35 cellular contexts compared by ENCODE assay signal in the genomic region with DNA sequence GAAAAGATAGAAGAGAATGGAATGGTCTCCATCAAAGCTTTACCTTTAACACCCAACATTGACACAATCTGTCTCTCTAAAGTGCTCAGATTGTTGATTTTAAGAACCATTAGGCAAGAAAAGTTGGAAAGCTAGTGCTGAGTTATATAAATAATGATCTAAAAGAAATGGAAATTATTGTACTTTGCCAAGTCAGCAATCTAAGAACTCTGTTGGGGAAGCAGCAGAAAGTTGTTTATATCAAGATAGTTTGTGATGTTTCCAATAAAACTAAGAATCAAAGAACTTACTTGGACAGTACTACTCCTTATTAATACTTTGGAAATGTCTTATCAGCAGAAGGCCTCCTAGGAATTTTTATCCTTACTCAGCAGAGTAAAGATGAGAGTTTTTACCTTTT.
"Had no signal": no experiment of that assay in that cellular context is flagged by ENCODE, and none has a peak within 500 bp of the region (broad histone marks: within the 10 kb centered on the region; RNA-seq: fewer than 3 reads in every experiment).

No MANE protein-coding gene starts in this region.

- DNase-seq: activated B cell treated with CpG ODN at 0.5 μM for 24 hours; activated CD4-positive, alpha-beta memory T cell treated with anti-CD3 and anti-CD28 coated beads for 36 hours; activated CD4-positive, alpha-beta T cell treated with anti-CD3 and anti-CD28 coated beads for 48 hours; activated CD8-positive, alpha-beta memory T cell treated with anti-CD3 and anti-CD28 coated beads, Interleukin-2, amount 10 ng/mL, durations not matched to agents 7 days and 5 days; activated CD8-positive, alpha-beta memory T cell treated with anti-CD3 and anti-CD28 coated beads, Interleukin-2, amount 50 U/mL, for 4 hours; activated CD8-positive, alpha-beta T cell treated with anti-CD3 and anti-CD28 coated beads, Interleukin-2, amount 10 ng/mL, durations not matched to agents 7 days and 5 days; activated gamma-delta T cell; activated naive CD4-positive, alpha-beta T cell; activated naive CD4-positive, alpha-beta T cell treated with anti-CD3 and anti-CD28 coated beads, Interleukin-2, amount 10 ng/mL, durations not matched to agents 7 days and 5 days; activated naive CD8-positive, alpha-beta T cell treated with anti-CD3 and anti-CD28 coated beads, Interleukin-2, amount 50 U/mL, for 24 hours; activated T-cell treated with anti-CD3 and anti-CD28 coated beads, Interleukin-2, amount 50 U/mL, for 24 hours; activated T-cell treated with anti-CD3 and anti-CD28 coated beads, Interleukin-2, amount 50 U/mL, for 72 hours; adrenal gland; amygdala; aorta; central memory CD4-positive, alpha-beta T cell; cerebellar nuclear complex; colonic mucosa; effector memory CD4-positive, alpha-beta T cell; endodermal cell; foreskin melanocyte; heart right ventricle; SW 1271; T-cell; T1000; WERI-Rb-1 had no signal

- H3K27me3 Mint-ChIP-seq: activated B cell treated with CpG ODN at 0.5 μM for 24 hours; activated CD4-positive, alpha-beta memory T cell treated with anti-CD3 and anti-CD28 coated beads for 36 hours; activated CD8-positive, alpha-beta memory T cell treated with anti-CD3 and anti-CD28 coated beads, Interleukin-2, amount 10 ng/mL, durations not matched to agents 7 days and 5 days; activated naive CD4-positive, alpha-beta T cell treated with anti-CD3 and anti-CD28 coated beads, Interleukin-2, amount 10 ng/mL, durations not matched to agents 7 days and 5 days; activated naive CD8-positive, alpha-beta T cell treated with anti-CD3 and anti-CD28 coated beads, Interleukin-2, amount 50 U/mL, for 24 hours; activated T-cell treated with anti-CD3 and anti-CD28 coated beads, Interleukin-2, amount 50 U/mL, for 24 hours; T-cell had no signal

- H3K36me3 ChIP-seq: adrenal gland, breast epithelium, cardiac muscle cell, colonic mucosa, gastroesophageal sphincter, heart right ventricle, WERI-Rb-1 had no signal

- H3K27ac Mint-ChIP-seq: activated B cell treated with CpG ODN at 0.5 μM for 24 hours; activated CD4-positive, alpha-beta memory T cell treated with anti-CD3 and anti-CD28 coated beads for 36 hours; activated CD8-positive, alpha-beta memory T cell treated with anti-CD3 and anti-CD28 coated beads, Interleukin-2, amount 10 ng/mL, durations not matched to agents 7 days and 5 days; activated CD8-positive, alpha-beta T cell treated with anti-CD3 and anti-CD28 coated beads, Interleukin-2, amount 10 ng/mL, durations not matched to agents 7 days and 5 days; activated naive CD4-positive, alpha-beta T cell treated with anti-CD3 and anti-CD28 coated beads, Interleukin-2, amount 10 ng/mL, durations not matched to agents 7 days and 5 days; activated naive CD4-positive, alpha-beta T cell treated with anti-CD3 and anti-CD28 coated beads, Interleukin-2, amount 50 U/mL, for 72 hours; activated naive CD8-positive, alpha-beta T cell treated with anti-CD3 and anti-CD28 coated beads, Interleukin-2, amount 50 U/mL, for 24 hours; activated T-cell treated with anti-CD3 and anti-CD28 coated beads, Interleukin-2, amount 50 U/mL, for 24 hours; activated T-cell treated with anti-CD3 and anti-CD28 coated beads, Interleukin-2, amount 50 U/mL, for 72 hours; endodermal cell; T-cell; T-helper 1 cell treated with Interleukin-12 subunit alpha and Interleukin-12 subunit beta and Interleukin-4 antibody, amounts not matched to agents 30 μg/mL and 1 μg/mL, for 36 hours; T-helper 2 cell treated with Interferon-gamma antibody and Interleukin-4, amounts not matched to agents 5 μg/mL and 100 μg/mL, for 36 hours had no signal

- H3K4me1 ChIP-seq: adrenal gland, breast epithelium, colonic mucosa, gastroesophageal sphincter, heart right ventricle had no signal

- H3K4me3 ChIP-seq: adrenal gland, breast epithelium, cardiac muscle cell, colonic mucosa, gastroesophageal sphincter, heart right ventricle had no signal

- H3K27ac ChIP-seq: adrenal gland, breast epithelium, cardiac muscle cell, colonic mucosa, gastroesophageal sphincter, heart right ventricle, WERI-Rb-1 had no signal

- H3K36me3 Mint-ChIP-seq: activated CD4-positive, alpha-beta memory T cell treated with anti-CD3 and anti-CD28 coated beads for 36 hours; activated CD8-positive, alpha-beta memory T cell treated with anti-CD3 and anti-CD28 coated beads, Interleukin-2, amount 10 ng/mL, durations not matched to agents 7 days and 5 days; activated naive CD4-positive, alpha-beta T cell treated with anti-CD3 and anti-CD28 coated beads, Interleukin-2, amount 10 ng/mL, durations not matched to agents 7 days and 5 days; activated naive CD4-positive, alpha-beta T cell treated with anti-CD3 and anti-CD28 coated beads, Interleukin-2, amount 50 U/mL, for 72 hours; brain; T-cell had no signal

- H3K4me3 Mint-ChIP-seq: activated B cell treated with CpG ODN at 0.5 μM for 24 hours; activated CD4-positive, alpha-beta memory T cell treated with anti-CD3 and anti-CD28 coated beads for 36 hours; activated CD8-positive, alpha-beta memory T cell treated with anti-CD3 and anti-CD28 coated beads, Interleukin-2, amount 10 ng/mL, durations not matched to agents 7 days and 5 days; activated CD8-positive, alpha-beta T cell treated with anti-CD3 and anti-CD28 coated beads, Interleukin-2, amount 10 ng/mL, durations not matched to agents 7 days and 5 days; activated naive CD4-positive, alpha-beta T cell treated with anti-CD3 and anti-CD28 coated beads, Interleukin-2, amount 10 ng/mL, durations not matched to agents 7 days and 5 days; activated naive CD8-positive, alpha-beta T cell treated with anti-CD3 and anti-CD28 coated beads, Interleukin-2, amount 50 U/mL, for 24 hours; activated T-cell treated with anti-CD3 and anti-CD28 coated beads, Interleukin-2, amount 50 U/mL, for 24 hours; activated T-cell treated with anti-CD3 and anti-CD28 coated beads, Interleukin-2, amount 50 U/mL, for 72 hours; brain; endodermal cell; T-cell; T-helper 1 cell treated with Interleukin-12 subunit alpha and Interleukin-12 subunit beta and Interleukin-4 antibody, amounts not matched to agents 30 μg/mL and 1 μg/mL, for 36 hours; T-helper 2 cell treated with Interferon-gamma antibody and Interleukin-4, amounts not matched to agents 5 μg/mL and 100 μg/mL, for 36 hours had no signal

- H3K4me1 Mint-ChIP-seq: activated B cell treated with CpG ODN at 0.5 μM for 24 hours; activated CD8-positive, alpha-beta memory T cell treated with anti-CD3 and anti-CD28 coated beads, Interleukin-2, amount 10 ng/mL, durations not matched to agents 7 days and 5 days; activated naive CD4-positive, alpha-beta T cell treated with anti-CD3 and anti-CD28 coated beads, Interleukin-2, amount 10 ng/mL, durations not matched to agents 7 days and 5 days; activated naive CD8-positive, alpha-beta T cell treated with anti-CD3 and anti-CD28 coated beads, Interleukin-2, amount 50 U/mL, for 24 hours; brain; T-cell had no signal

- ATAC-seq: activated CD4-positive, CD25-positive, alpha-beta regulatory T cell treated with anti-CD3 and anti-CD28 coated beads, Interleukin-2, amount 50 U/mL, for 24 hours; activated CD8-positive, alpha-beta memory T cell treated with anti-CD3 and anti-CD28 coated beads, Interleukin-2, amount 10 ng/mL, durations not matched to agents 7 days and 5 days; activated CD8-positive, alpha-beta T cell treated with anti-CD3 and anti-CD28 coated beads, Interleukin-2, amount 10 ng/mL, durations not matched to agents 7 days and 5 days; activated naive CD4-positive, alpha-beta T cell treated with anti-CD3 and anti-CD28 coated beads, Interleukin-2, amount 50 U/mL, for 72 hours; activated naive CD8-positive, alpha-beta T cell treated with anti-CD3 and anti-CD28 coated beads, Interleukin-2, amount 50 U/mL, for 24 hours; activated T-cell treated with anti-CD3 and anti-CD28 coated beads, Interleukin-2, amount 50 U/mL, for 72 hours; esophagus mucosa; gastroesophageal sphincter; heart right ventricle; T-cell had no signal

- H3K27me3 ChIP-seq: adrenal gland, breast epithelium, cardiac muscle cell, colonic mucosa, gastroesophageal sphincter, heart right ventricle had no signal

- H3K9me3 Mint-ChIP-seq: activated B cell treated with CpG ODN at 0.5 μM for 24 hours; activated naive CD4-positive, alpha-beta T cell treated with anti-CD3 and anti-CD28 coated beads, Interleukin-2, amount 10 ng/mL, durations not matched to agents 7 days and 5 days; T-helper 1 cell treated with Interleukin-12 subunit alpha and Interleukin-12 subunit beta and Interleukin-4 antibody, amounts not matched to agents 30 μg/mL and 1 μg/mL, for 36 hours; T-helper 2 cell treated with Interferon-gamma antibody and Interleukin-4, amounts not matched to agents 5 μg/mL and 100 μg/mL, for 36 hours had no signal

- H3K9me3 ChIP-seq: adrenal gland, colonic mucosa, gastroesophageal sphincter had no signal
